ENCODE assay signal across 8 cellular contexts in the genomic region with DNA sequence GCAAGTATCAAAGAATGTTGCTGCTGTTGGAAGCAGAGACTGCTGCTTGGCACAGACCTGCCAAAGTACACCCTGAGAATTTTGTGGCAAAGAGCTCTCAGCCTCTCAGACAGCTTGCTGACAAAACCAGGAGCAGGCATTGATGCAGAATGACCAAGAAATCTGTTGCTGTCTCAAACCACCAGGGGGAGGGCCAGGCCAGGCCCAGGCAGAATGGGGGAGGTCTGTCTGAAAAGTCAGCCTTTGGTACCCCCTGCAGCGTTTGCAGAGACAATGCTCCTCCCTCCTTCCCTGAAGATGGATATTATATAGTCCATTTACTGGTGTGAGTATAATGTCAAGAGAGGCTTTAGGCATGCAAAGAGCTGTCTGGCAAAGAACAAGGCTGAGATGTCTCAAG.
DNase-seq lines count a peak whose midpoint lies in the region; FAIRE-seq and TF ChIP-seq lines count a peak whose summit lies in the region.

No MANE protein-coding gene starts in this region.

- no peak for FAIRE-seq in HTR-8/SVneo (lab: Jason Lieb, UNC)

- peak; percentile 2 for DNase-seq in COLO829 (ENCODE audit: low spot score)
- DNase-seq in GM20000 (ENCODE audit: low spot score) = peak; percentile 2
- peak; percentile 24 for DNase-seq in OCI-M1 (lab: John Stamatoyannopoulos, UW)
- DNase-seq in iPS DF 4.7 (ENCODE audit: extremely low read depth, low spot score) = peak; percentile 22
- DNase-seq in GM19240 (ENCODE audit: insufficient read length, low spot score) = no peak
- DNase-seq in HTR-8/SVneo (ENCODE audit: insufficient read length, low spot score) = no peak
- DNase-seq in EL = no peak
- no peak for DNase-seq in T1000 (lab: John Stamatoyannopoulos, UW)

- TF ChIP-seq CTCF in GM20000 (IDR thresholded peaks at IDR 0.05; ENCODE audit: extremely low read depth, missing control alignments) = no peak

Comparison
In these comparisons a context has a peak if more than half of its experiments do, and no peak if none do; other contexts are left out.
1. DNase-seq: peak in COLO829 (single experiment), GM20000 (single experiment), OCI-M1 (single experiment) and iPS DF 4.7 (single experiment); none in GM19240 (single experiment), HTR-8/SVneo (single experiment), EL (single experiment) and T1000 (single experiment).